25 cellular contexts compared by ENCODE assay signal in genomic region chr15:82064824-82065223, GRCh38. TPM values are rescaled to one million over a fixed set of nuclear protein-coding genes. Genes with fewer than 3 reads are reported as not detected.
A peak's percentile ranks its signal among the peaks of the same experiment; 100 is the strongest.
DNase-seq lines count a peak whose midpoint lies in the region; ATAC-seq, FAIRE-seq and TF ChIP-seq lines count a peak whose summit lies in the region.
"Had no signal": no experiment of that assay in that cellular context is flagged by ENCODE, and none has a peak within 500 bp of the region (broad histone marks: within the 10 kb centered on the region; RNA-seq: fewer than 3 reads in every experiment).

No MANE protein-coding gene starts in this region.

- FAIRE-seq in kidney (lab: Jason Lieb, UNC) = no peak
- FAIRE-seq: A204.1, small intestine had no signal

- POLR2A ChIA-PET in activated CD8-positive, alpha-beta T cell treated with anti-CD3 and anti-CD28 coated beads for 36 hours (lab: Charles Lee) = no interaction called here
- POLR2A ChIA-PET in activated CD8-positive, alpha-beta T cell treated with anti-CD3 and anti-CD28 coated beads, Interleukin-2, amount 10 ng/mL, durations not matched to agents 7 days and 5 days (lab: Charles Lee) = no interaction called here

- H3K4me1 Mint-ChIP-seq in activated CD8-positive, alpha-beta T cell treated with anti-CD3 and anti-CD28 coated beads for 36 hours (ENCODE audit: low read depth) = peaks cover 2% of the 10 kb centered on the region
- H3K4me1 Mint-ChIP-seq in activated CD8-positive, alpha-beta T cell treated with anti-CD3 and anti-CD28 coated beads, Interleukin-2, amount 10 ng/mL, durations not matched to agents 7 days and 5 days (ENCODE audit: low read depth) = no peaks in the 10 kb centered on the region

- CTCF ChIA-PET in activated CD8-positive, alpha-beta T cell treated with anti-CD3 and anti-CD28 coated beads for 36 hours (lab: Charles Lee) = interaction anchor here (2.8 kb wide), 1 partner anchor 10 kb away, joined by 7 read pairs; no protein-coding TSS in a partner anchor
- CTCF ChIA-PET in activated CD8-positive, alpha-beta T cell treated with anti-CD3 and anti-CD28 coated beads, Interleukin-2, amount 10 ng/mL, durations not matched to agents 7 days and 5 days (lab: Charles Lee) = no interaction called here

- H3K36me3 ChIP-seq in osteoblast (ENCODE audit: insufficient read depth, low read length) = no peaks in the 10 kb centered on the region
- no peaks in the 10 kb centered on the region for H3K36me3 ChIP-seq in kidney (ENCODE audit: control insufficient read depth in 1 of 2, insufficient read depth in 2 of 2, low read length in 2 of 2)
- H3K36me3 ChIP-seq: BE2C, gastrocnemius medialis, SJCRH30 had no signal

- H3K4me2 ChIP-seq in osteoblast (ENCODE audit: insufficient read depth, low read length) = no peak overlapping the region

- H3K9me3 ChIP-seq in osteoblast (ENCODE audit: low read depth, low read length) (no peaks in the 10 kb centered on the region), right cardiac atrium (ENCODE audit: control insufficient read depth, low read length) (no peaks in the 10 kb centered on the region), kidney (ENCODE audit: control insufficient read depth in 1 of 2, low read length in 2 of 2) (no peaks in the 10 kb centered on the region)
- H3K9me3 ChIP-seq: BE2C, gastrocnemius medialis, SJCRH30 had no signal

- no peak for TF ChIP-seq POLR2A in NB4 (IDR thresholded peaks at IDR 0.05; ENCODE audit: extremely low read depth, insufficient read length)

- no peak overlapping the region for H3K27ac Mint-ChIP-seq in activated CD8-positive, alpha-beta T cell treated with anti-CD3 and anti-CD28 coated beads for 36 hours
- no peak overlapping the region for H3K27ac Mint-ChIP-seq in activated CD8-positive, alpha-beta T cell treated with anti-CD3 and anti-CD28 coated beads, Interleukin-2, amount 10 ng/mL, durations not matched to agents 7 days and 5 days
- H3K27ac Mint-ChIP-seq: activated naive CD8-positive, alpha-beta T cell; T-helper 1 cell treated with Interleukin-12 subunit alpha and Interleukin-12 subunit beta and Interleukin-4 antibody, amounts not matched to agents 30 μg/mL and 1 μg/mL, for 36 hours had no signal

- TF ChIP-seq CTCF in activated CD8-positive, alpha-beta T cell treated with anti-CD3 and anti-CD28 coated beads for 36 hours (IDR thresholded peaks at IDR 0.05) = no peak
- TF ChIP-seq CTCF in NB4 (IDR thresholded peaks at IDR 0.05; ENCODE audit: low read depth, low read length) (no peak), osteoblast (IDR thresholded peaks at IDR 0.05; ENCODE audit: extremely low read depth, low read depth, low read length) (no peak), kidney (IDR thresholded peaks at IDR 0.05; ENCODE audit: borderline replicate concordance, extremely low read depth, insufficient read depth) (no peak)

- no peaks in the 10 kb centered on the region for H3K79me2 ChIP-seq in osteoblast (ENCODE audit: insufficient read depth, low read length)

- H3K4me3 ChIP-seq in NB4 (ENCODE audit: low read depth, low read length) = no peak overlapping the region
- H3K4me3 ChIP-seq in osteoblast (ENCODE audit: insufficient read depth, low read length) = no peak overlapping the region
- H3K4me3 ChIP-seq in right cardiac atrium (ENCODE audit: low read length) = no peak overlapping the region
- no peak overlapping the region for H3K4me3 ChIP-seq in kidney (ENCODE audit: low read length in 2 of 2)
- H3K4me3 ChIP-seq: gastrocnemius medialis, SJCRH30 had no signal

- intact Hi-C loops in activated CD8-positive, alpha-beta T cell treated with anti-CD3 and anti-CD28 coated beads for 36 hours (cut with micrococcal nuclease) = no loop called here
- intact Hi-C loops in right cardiac atrium (cut with DNase I) = no loop called here
- intact Hi-C loops in kidney (cut with DNase I) = loop anchor here (10.0 kb wide), 1 partner anchor 60 kb away; no protein-coding TSS in a partner anchor

- peak overlapping the region; percentile 56 for H2AFZ ChIP-seq in osteoblast (ENCODE audit: low read length)

- no peaks in the 10 kb centered on the region for H3K36me3 Mint-ChIP-seq in activated CD8-positive, alpha-beta T cell treated with anti-CD3 and anti-CD28 coated beads for 36 hours (ENCODE audit: low read depth)
- no peaks in the 10 kb centered on the region for H3K36me3 Mint-ChIP-seq in activated CD8-positive, alpha-beta T cell treated with anti-CD3 and anti-CD28 coated beads, Interleukin-2, amount 10 ng/mL, durations not matched to agents 7 days and 5 days (ENCODE audit: low read depth)
- H3K36me3 Mint-ChIP-seq: activated naive CD8-positive, alpha-beta T cell had no signal

- H3K9me3 Mint-ChIP-seq in activated CD8-positive, alpha-beta T cell treated with anti-CD3 and anti-CD28 coated beads for 36 hours = no peaks in the 10 kb centered on the region
- H3K9me3 Mint-ChIP-seq in activated CD8-positive, alpha-beta T cell treated with anti-CD3 and anti-CD28 coated beads, Interleukin-2, amount 10 ng/mL, durations not matched to agents 7 days and 5 days (ENCODE audit: insufficient read depth) = no peaks in the 10 kb centered on the region
- H3K9me3 Mint-ChIP-seq: T-helper 1 cell treated with Interleukin-12 subunit alpha and Interleukin-12 subunit beta and Interleukin-4 antibody, amounts not matched to agents 30 μg/mL and 1 μg/mL, for 36 hours had no signal

- no peaks in the 10 kb centered on the region for H4K20me1 ChIP-seq in osteoblast (ENCODE audit: insufficient read depth, low read length)

- H3K9ac ChIP-seq in kidney (ENCODE audit: low read length in 2 of 2) = no peak overlapping the region

- H3K27ac ChIP-seq in osteoblast (ENCODE audit: low read depth, low read length) (no peak overlapping the region), right cardiac atrium (ENCODE audit: low read length) (no peak overlapping the region), kidney (ENCODE audit: low read depth in 2 of 2, low read length in 2 of 2) (no peak overlapping the region)
- H3K27ac ChIP-seq: epithelial cell of prostate, gastrocnemius medialis, SJCRH30 had no signal

- H3K4me1 ChIP-seq in osteoblast (ENCODE audit: insufficient read depth, low read length) (no peaks in the 10 kb centered on the region), right cardiac atrium (ENCODE audit: control insufficient read depth, insufficient read depth, low read length) (no peaks in the 10 kb centered on the region), kidney (ENCODE audit: control insufficient read depth in 1 of 2, insufficient read depth in 1 of 2, low read depth in 1 of 2, low read length in 2 of 2) (no peaks in the 10 kb centered on the region)
- H3K4me1 ChIP-seq: BE2C, gastrocnemius medialis had no signal

- 67% methylated on average over 5 of the region's 5 CpGs for WGBS in right cardiac atrium

- H3K27me3 Mint-ChIP-seq in activated CD8-positive, alpha-beta T cell treated with anti-CD3 and anti-CD28 coated beads for 36 hours = peaks cover 14% of the 10 kb centered on the region
- peaks cover 17% of the 10 kb centered on the region for H3K27me3 Mint-ChIP-seq in activated CD8-positive, alpha-beta T cell treated with anti-CD3 and anti-CD28 coated beads, Interleukin-2, amount 10 ng/mL, durations not matched to agents 7 days and 5 days (ENCODE audit: low read depth)

- H3K4me3 Mint-ChIP-seq in activated CD8-positive, alpha-beta T cell treated with anti-CD3 and anti-CD28 coated beads for 36 hours = no peak overlapping the region
- no peak overlapping the region for H3K4me3 Mint-ChIP-seq in activated CD8-positive, alpha-beta T cell treated with anti-CD3 and anti-CD28 coated beads, Interleukin-2, amount 10 ng/mL, durations not matched to agents 7 days and 5 days
- H3K4me3 Mint-ChIP-seq: activated naive CD8-positive, alpha-beta T cell; T-helper 1 cell treated with Interleukin-12 subunit alpha and Interleukin-12 subunit beta and Interleukin-4 antibody, amounts not matched to agents 30 μg/mL and 1 μg/mL, for 36 hours had no signal

- H3K27me3 ChIP-seq in osteoblast (ENCODE audit: insufficient read depth, low read length) (peaks cover 13% of the 10 kb centered on the region), right cardiac atrium (ENCODE audit: control insufficient read depth, insufficient read depth) (no peaks in the 10 kb centered on the region)
- H3K27me3 ChIP-seq: BE2C, SJCRH30 had no signal

- peak; percentile 26 for DNase-seq in activated CD8-positive, alpha-beta T cell treated with anti-CD3 and anti-CD28 coated beads for 36 hours
- no peak for DNase-seq in activated CD8-positive, alpha-beta T cell treated with anti-CD3 and anti-CD28 coated beads, Interleukin-2, amount 10 ng/mL, durations not matched to agents 7 days and 5 days
- DNase-seq in NB4 (ENCODE audit: low read depth) (peak; percentile 18), dermis blood vessel endothelial cell (peak; percentile 43), osteoblast (ENCODE audit: insufficient read length, low spot score, missing footprints) (peak; percentile 90), right cardiac atrium (no peak), CD1c-positive myeloid dendritic cell (ENCODE audit: extremely low spot score) (no peak), kidney (no peak)
- DNase-seq: activated CD4-positive, alpha-beta T cell treated with anti-CD3 and anti-CD28 coated beads for 48 hours; BE2C; gastrocnemius medialis; GOT3; islet precursor cell; KG1; MV-4-11; NCI-H1694; NCI-H2171 treated with DMSO at 0.1 percent for 48 hours; NCI-H526; SJCRH30; small intestine; stimulated activated CD4-positive, alpha-beta T cell treated with anti-CD3 and anti-CD28 coated beads, Interleukin-1b, Interleukin-23, amount 100 ng/mL, for 48 hours had no signal

- peak; percentile 49 for ATAC-seq in activated CD8-positive, alpha-beta T cell treated with anti-CD3 and anti-CD28 coated beads for 36 hours
- no peak for ATAC-seq in activated CD8-positive, alpha-beta T cell treated with anti-CD3 and anti-CD28 coated beads, Interleukin-2, amount 10 ng/mL, durations not matched to agents 7 days and 5 days
- ATAC-seq in right cardiac atrium = no peak
- ATAC-seq: gastrocnemius medialis had no signal

RNA-seq across cellular contexts. Expression of gene MEX3B, which starts 19.0 kb away (rescaled TPM):
- total RNA-seq in activated CD8-positive, alpha-beta T cell treated with anti-CD3 and anti-CD28 coated beads for 36 hours = under 1 TPM; 0.69 to 0.99 TPM
- under 1 TPM; 0.63 TPM for total RNA-seq in activated CD8-positive, alpha-beta T cell treated with anti-CD3 and anti-CD28 coated beads, Interleukin-2, amount 10 ng/mL, durations not matched to agents 7 days and 5 days
- total RNA-seq in dermis blood vessel endothelial cell (9.7 and 11.6 TPM in 2 replicates), osteoblast (11.2 and 15.2 TPM in 2 replicates), right cardiac atrium (1 to 10 TPM; 2.0 to 3.0 (median 2.6) TPM), kidney (0.91 TPM)
- polyA plus RNA-seq in right cardiac atrium (1.3 TPM), kidney (ENCODE audit: insufficient read depth, low read depth, low replicate concordance) (0.28 TPM)

Comparison
In these comparisons a context has a peak if more than half of its experiments do, and no peak if none do; other contexts are left out.
1. DNase-seq: peak in activated CD8-positive, alpha-beta T cell treated with anti-CD3 and anti-CD28 coated beads for 36 hours (single experiment), NB4 (single experiment), dermis blood vessel endothelial cell (single experiment) and osteoblast (single experiment); none in activated CD8-positive, alpha-beta T cell treated with anti-CD3 and anti-CD28 coated beads, Interleukin-2, amount 10 ng/mL, durations not matched to agents 7 days and 5 days (single experiment), right cardiac atrium (0 of 3), CD1c-positive myeloid dendritic cell (single experiment) and kidney (single experiment).